ENCODE assay signal across 38 cellular contexts in genomic region chrX:8030361-8030760, GRCh38.
"Had no signal": no experiment of that assay in that cellular context is flagged by ENCODE, and none has a peak within 500 bp of the region (broad histone marks: within the 10 kb centered on the region; RNA-seq: fewer than 3 reads in every experiment).

No MANE protein-coding gene starts in this region.

- H3K9me3 Mint-ChIP-seq: activated B cell treated with CpG ODN at 0.5 μM for 24 hours; activated CD4-positive, alpha-beta memory T cell treated with anti-CD3 and anti-CD28 coated beads for 36 hours; activated CD8-positive, alpha-beta T cell treated with anti-CD3 and anti-CD28 coated beads for 36 hours; activated naive CD4-positive, alpha-beta T cell treated with anti-CD3 and anti-CD28 coated beads for 36 hours; activated naive CD4-positive, alpha-beta T cell treated with anti-CD3 and anti-CD28 coated beads, Interleukin-2, amount 50 U/mL, for 72 hours; activated naive CD8-positive, alpha-beta T cell treated with anti-CD3 and anti-CD28 coated beads for 36 hours; activated T-cell treated with anti-CD3 and anti-CD28 coated beads, Interleukin-2, amount 50 U/mL, for 4 hours; activated T-helper 1 cell treated with anti-CD3 and anti-CD28 coated beads, Interleukin-12 subunit alpha, Interleukin-12 subunit beta, Interleukin-2, Interleukin-4 antibody, amounts not matched to agents 30 ng/mL and 10 ng/mL and 1 ng/mL, durations not matched to agents 14 hours and 24 hours and 36 hours; activated T-helper 17 cell treated with anti-CD3 and anti-CD28 coated beads, Interleukin-2, amount 50 U/mL, for 72 hours; brain; T-helper 1 cell treated with Interleukin-12 subunit alpha and Interleukin-12 subunit beta and Interleukin-4 antibody, amounts not matched to agents 30 μg/mL and 1 μg/mL, for 36 hours had no signal

- H3K4me1 Mint-ChIP-seq: activated B cell treated with CpG ODN at 0.5 μM for 24 hours; activated CD4-positive, alpha-beta T cell treated with anti-CD3 and anti-CD28 coated beads, Interleukin-2, amount 10 ng/mL, durations not matched to agents 24 days and 14 days; activated naive CD8-positive, alpha-beta T cell treated with anti-CD3 and anti-CD28 coated beads for 36 hours; activated T-helper 17 cell treated with anti-CD3 and anti-CD28 coated beads, Interleukin-2, amount 50 U/mL, for 72 hours; central memory CD8-positive, alpha-beta T cell had no signal

- H3K4me1 ChIP-seq: adrenal gland had no signal

- H3K9me3 ChIP-seq: adrenal gland had no signal

- H3K36me3 ChIP-seq: adrenal gland, cardiac muscle cell had no signal

- FAIRE-seq: bronchial epithelial cell, TTC549 had no signal

- H3K27ac ChIP-seq: adrenal gland, cardiac muscle cell, VCaP had no signal

- H3K4me3 Mint-ChIP-seq: activated B cell treated with CpG ODN at 0.5 μM for 24 hours; activated CD4-positive, alpha-beta memory T cell treated with anti-CD3 and anti-CD28 coated beads for 36 hours; activated CD4-positive, alpha-beta T cell treated with anti-CD3 and anti-CD28 coated beads, Interleukin-2, amount 10 ng/mL, durations not matched to agents 24 days and 14 days; activated CD8-positive, alpha-beta T cell treated with anti-CD3 and anti-CD28 coated beads for 36 hours; activated naive CD4-positive, alpha-beta T cell treated with anti-CD3 and anti-CD28 coated beads for 36 hours; activated naive CD8-positive, alpha-beta T cell treated with anti-CD3 and anti-CD28 coated beads for 36 hours; activated T-cell treated with anti-CD3 and anti-CD28 coated beads, Interleukin-2, amount 50 U/mL, for 4 hours; activated T-cell treated with anti-CD3 and anti-CD28 coated beads, Interleukin-2, amount 50 U/mL, for 72 hours; activated T-helper 1 cell treated with anti-CD3 and anti-CD28 coated beads, Interleukin-12 subunit alpha, Interleukin-12 subunit beta, Interleukin-2, Interleukin-4 antibody, amounts not matched to agents 30 ng/mL and 10 ng/mL and 1 ng/mL, durations not matched to agents 14 hours and 24 hours and 36 hours; activated T-helper 17 cell treated with anti-CD3 and anti-CD28 coated beads, Interleukin-2, amount 50 U/mL, for 72 hours; brain; central memory CD8-positive, alpha-beta T cell; T-helper 1 cell treated with Interleukin-12 subunit alpha and Interleukin-12 subunit beta and Interleukin-4 antibody, amounts not matched to agents 30 μg/mL and 1 μg/mL, for 36 hours; T-helper 2 cell treated with Interferon-gamma antibody and Interleukin-4, amounts not matched to agents 5 μg/mL and 100 μg/mL, for 36 hours had no signal

- H3K36me3 Mint-ChIP-seq: activated CD4-positive, alpha-beta memory T cell treated with anti-CD3 and anti-CD28 coated beads for 36 hours; activated naive CD4-positive, alpha-beta T cell treated with anti-CD3 and anti-CD28 coated beads, Interleukin-2, amount 50 U/mL, for 72 hours; brain had no signal

- H3K27me3 Mint-ChIP-seq: activated B cell treated with CpG ODN at 0.5 μM for 24 hours; activated CD4-positive, alpha-beta memory T cell treated with anti-CD3 and anti-CD28 coated beads for 36 hours; activated CD4-positive, alpha-beta T cell treated with anti-CD3 and anti-CD28 coated beads, Interleukin-2, amount 10 ng/mL, durations not matched to agents 24 days and 14 days; activated CD8-positive, alpha-beta T cell treated with anti-CD3 and anti-CD28 coated beads for 36 hours; activated naive CD8-positive, alpha-beta T cell treated with anti-CD3 and anti-CD28 coated beads for 36 hours; activated T-helper 17 cell treated with anti-CD3 and anti-CD28 coated beads, Interleukin-2, amount 50 U/mL, for 72 hours; brain had no signal

- ATAC-seq: activated CD8-positive, alpha-beta T cell treated with anti-CD3 and anti-CD28 coated beads for 36 hours; activated naive CD4-positive, alpha-beta T cell treated with anti-CD3 and anti-CD28 coated beads, Interleukin-2, amount 50 U/mL, for 72 hours; activated T-cell treated with anti-CD3 and anti-CD28 coated beads, Interleukin-2, amount 50 U/mL, for 4 hours; activated T-cell treated with anti-CD3 and anti-CD28 coated beads, Interleukin-2, amount 50 U/mL, for 72 hours; activated T-helper 17 cell treated with anti-CD3 and anti-CD28 coated beads, Interleukin-2, amount 50 U/mL, for 72 hours had no signal

- H3K4me3 ChIP-seq: adrenal gland, cardiac muscle cell had no signal

- H3K27me3 ChIP-seq: adrenal gland, cardiac muscle cell had no signal

- H3K27ac Mint-ChIP-seq: activated B cell treated with CpG ODN at 0.5 μM for 24 hours; activated CD4-positive, alpha-beta memory T cell treated with anti-CD3 and anti-CD28 coated beads for 36 hours; activated CD4-positive, alpha-beta T cell treated with anti-CD3 and anti-CD28 coated beads, Interleukin-2, amount 10 ng/mL, durations not matched to agents 24 days and 14 days; activated CD8-positive, alpha-beta T cell treated with anti-CD3 and anti-CD28 coated beads for 36 hours; activated naive CD4-positive, alpha-beta T cell treated with anti-CD3 and anti-CD28 coated beads for 36 hours; activated naive CD4-positive, alpha-beta T cell treated with anti-CD3 and anti-CD28 coated beads, Interleukin-2, amount 50 U/mL, for 72 hours; activated naive CD8-positive, alpha-beta T cell treated with anti-CD3 and anti-CD28 coated beads for 36 hours; activated T-cell treated with anti-CD3 and anti-CD28 coated beads, Interleukin-2, amount 50 U/mL, for 72 hours; activated T-helper 1 cell treated with anti-CD3 and anti-CD28 coated beads, Interleukin-12 subunit alpha, Interleukin-12 subunit beta, Interleukin-2, Interleukin-4 antibody, amounts not matched to agents 30 ng/mL and 10 ng/mL and 1 ng/mL, durations not matched to agents 14 hours and 24 hours and 36 hours; activated T-helper 17 cell treated with anti-CD3 and anti-CD28 coated beads, Interleukin-2, amount 50 U/mL, for 72 hours; brain; T-helper 1 cell treated with Interleukin-12 subunit alpha and Interleukin-12 subunit beta and Interleukin-4 antibody, amounts not matched to agents 30 μg/mL and 1 μg/mL, for 36 hours; T-helper 2 cell treated with Interferon-gamma antibody and Interleukin-4, amounts not matched to agents 5 μg/mL and 100 μg/mL, for 36 hours had no signal

- DNase-seq: activated B cell treated with CpG ODN at 0.5 μM for 24 hours; activated CD4-positive, alpha-beta memory T cell treated with anti-CD3 and anti-CD28 coated beads for 36 hours; activated CD4-positive, alpha-beta T cell treated with anti-CD3 and anti-CD28 coated beads for 4 hours; activated CD4-positive, alpha-beta T cell treated with anti-CD3 and anti-CD28 coated beads, Interleukin-2, amount 10 ng/mL, durations not matched to agents 24 days and 14 days; activated CD4-positive, alpha-beta T cell treated with anti-CD3 and anti-CD28 coated beads, Interleukin-2, amount 50 U/mL, for 1 hour; activated CD4-positive, alpha-beta T cell treated with anti-CD3 and anti-CD28 coated beads, Interleukin-2, amount 50 U/mL, for 4 hours; activated CD4-positive, CD25-positive, alpha-beta regulatory T cell treated with anti-CD3 and anti-CD28 coated beads, Interleukin-2, amount 50 U/mL, for 72 hours; activated CD8-positive, alpha-beta memory T cell treated with anti-CD3 and anti-CD28 coated beads, Interleukin-2, amount 50 U/mL, for 4 hours; activated CD8-positive, alpha-beta T cell treated with anti-CD3 and anti-CD28 coated beads for 36 hours; activated effector memory CD4-positive, alpha-beta T cell treated with anti-CD3 and anti-CD28 coated beads, Interleukin-2, amount 50 U/mL, for 16 hours; activated gamma-delta T cell treated with Interleukin-2 at 50 U/mL for 16 hours; activated naive CD4-positive, alpha-beta T cell; activated naive CD4-positive, alpha-beta T cell treated with anti-CD3 and anti-CD28 coated beads for 36 hours; activated naive CD4-positive, alpha-beta T cell treated with anti-CD3 and anti-CD28 coated beads, Interleukin-2, amount 50 U/mL, for 16 hours; activated naive CD8-positive, alpha-beta T cell treated with anti-CD3 and anti-CD28 coated beads for 36 hours; activated T-cell treated with anti-CD3 and anti-CD28 coated beads for 4 hours; activated T-cell treated with anti-CD3 and anti-CD28 coated beads, Interleukin-2, amount 50 U/mL, for 1 hour; activated T-cell treated with anti-CD3 and anti-CD28 coated beads, Interleukin-2, amount 50 U/mL, for 4 hours; activated T-cell treated with anti-CD3 and anti-CD28 coated beads, Interleukin-2, amount 50 U/mL, for 72 hours; adrenal gland; amniotic stem cell; aorta; caudate nucleus; cerebellar nuclear complex; T-helper 1 cell; T-helper 2 cell; T-helper 9 cell had no signal
